1 cellular context compared by ENCODE assay signal in genomic region chr20:34978092-34978744, GRCh38.
TF ChIP-seq lines count a peak whose summit lies in the region.

No MANE protein-coding gene starts in this region.

TF ChIP-seq in H1, 55 proteins besides CTCF, POLR2A, EP300 and RAD21:
- TF ChIP-seq CREB1 (IDR thresholded peaks at IDR 0.05) = no peak
- no peak for TF ChIP-seq PHF8 (conservative IDR thresholded peaks at IDR 0.05; ENCODE audit: low read depth, low read length)
- TF ChIP-seq, protein P1, sequence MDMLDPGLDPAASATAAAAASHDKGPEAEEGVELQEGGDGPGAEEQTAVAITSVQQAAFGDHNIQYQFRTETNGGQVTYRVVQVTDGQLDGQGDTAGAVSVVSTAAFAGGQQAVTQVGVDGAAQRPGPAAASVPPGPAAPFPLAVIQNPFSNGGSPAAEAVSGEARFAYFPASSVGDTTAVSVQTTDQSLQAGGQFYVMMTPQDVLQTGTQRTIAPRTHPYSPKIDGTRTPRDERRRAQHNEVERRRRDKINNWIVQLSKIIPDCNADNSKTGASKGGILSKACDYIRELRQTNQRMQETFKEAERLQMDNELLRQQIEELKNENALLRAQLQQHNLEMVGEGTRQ (IDR thresholded peaks at IDR 0.05; ENCODE audit: low read length) = no peak
- TF ChIP-seq CHD1 (IDR thresholded peaks at IDR 0.05; ENCODE audit: low read depth, low read length) = no peak
- no peak for TF ChIP-seq SP1 (IDR thresholded peaks at IDR 0.05; ENCODE audit: low read depth, low read length)
- TF ChIP-seq KDM5A (IDR thresholded peaks at IDR 0.05; ENCODE audit: low read length) = no peak
- TF ChIP-seq ATF3 (IDR thresholded peaks at IDR 0.05; ENCODE audit: insufficient read depth, low read depth, low read length) = no peak
- no peak for TF ChIP-seq EGR1 (IDR thresholded peaks at IDR 0.05; ENCODE audit: borderline replicate concordance, low read depth, low read length)
- TF ChIP-seq SUZ12 (IDR thresholded peaks at IDR 0.05; ENCODE audit: low read length) = no peak
- no peak for TF ChIP-seq GABPA (IDR thresholded peaks at IDR 0.05; ENCODE audit: borderline replicate concordance, insufficient read depth, low read length)
- TF ChIP-seq CTBP2 (IDR thresholded peaks at IDR 0.05; ENCODE audit: borderline replicate concordance, insufficient read depth, insufficient read length, low read length) = no peak
- TF ChIP-seq, protein P2, sequence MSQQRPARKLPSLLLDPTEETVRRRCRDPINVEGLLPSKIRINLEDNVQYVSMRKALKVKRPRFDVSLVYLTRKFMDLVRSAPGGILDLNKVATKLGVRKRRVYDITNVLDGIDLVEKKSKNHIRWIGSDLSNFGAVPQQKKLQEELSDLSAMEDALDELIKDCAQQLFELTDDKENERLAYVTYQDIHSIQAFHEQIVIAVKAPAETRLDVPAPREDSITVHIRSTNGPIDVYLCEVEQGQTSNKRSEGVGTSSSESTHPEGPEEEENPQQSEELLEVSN (IDR thresholded peaks at IDR 0.05) = no peak
- no peak for TF ChIP-seq SAP30 (IDR thresholded peaks at IDR 0.05; ENCODE audit: insufficient read depth, insufficient replicate concordance, low read length)
- no peak for TF ChIP-seq ASH2L (IDR thresholded peaks at IDR 0.05; ENCODE audit: low read length)
- TF ChIP-seq CBX8 (IDR thresholded peaks at IDR 0.05; ENCODE audit: borderline replicate concordance, low read depth, low read length) = no peak
- no peak for TF ChIP-seq SIRT6 (IDR thresholded peaks at IDR 0.05; ENCODE audit: low read length)
- TF ChIP-seq POLR2AphosphoS5 (IDR thresholded peaks at IDR 0.05; ENCODE audit: low read depth, low read length) = no peak
- TF ChIP-seq SP4 (IDR thresholded peaks at IDR 0.05; ENCODE audit: low read length) = no peak
- no peak for TF ChIP-seq MAX (IDR thresholded peaks at IDR 0.05)
